In the genomic region with DNA sequence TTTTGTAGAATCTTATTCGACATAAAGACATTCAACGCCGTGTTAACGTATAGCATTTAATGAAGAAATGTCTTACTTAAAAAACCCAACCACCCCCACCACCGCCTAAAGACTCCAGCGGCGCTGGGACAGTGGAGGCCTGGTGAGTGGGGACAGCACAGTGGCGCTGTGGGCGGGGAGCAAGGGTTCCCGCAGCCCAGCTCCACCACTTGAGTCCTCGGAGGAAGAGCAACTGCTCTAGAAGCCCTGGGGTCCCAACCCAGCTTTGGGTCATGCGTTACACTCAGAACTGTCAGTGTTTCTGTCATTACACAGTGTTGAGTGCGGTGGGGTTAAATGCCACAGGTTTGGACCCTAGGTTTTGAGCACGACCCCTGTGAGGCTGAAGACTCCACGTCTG, we compare ENCODE assay signal across 12 cellular contexts.
DNase-seq lines count a peak whose midpoint lies in the region; ATAC-seq and TF ChIP-seq lines count a peak whose summit lies in the region.
"Had no signal": no experiment of that assay in that cellular context is flagged by ENCODE, and none has a peak within 500 bp of the region (broad histone marks: within the 10 kb centered on the region; RNA-seq: fewer than 3 reads in every experiment).

No MANE protein-coding gene starts in this region.

- 83 to 95% methylated on average over 12 to 13 of the region's 15 CpGs for WGBS in esophagus squamous epithelium, 2 donors
- WGBS in ovary, 3 donors = 52 to 64% (median 58%) methylated on average over 15 of the region's 15 CpGs

- peaks cover 26% of the 10 kb centered on the region for H3K36me3 Mint-ChIP-seq in stimulated activated naive CD8-positive, alpha-beta T cell treated with anti-CD3 and anti-CD28 coated beads, Interleukin-15, Interleukin-2, amounts not matched to agents 100 ng/mL and 50 ng/mL, for 24 hours (ENCODE audit: low read depth)

- H3K4me3 ChIP-seq in esophagus squamous epithelium = peak overlapping the region in 1 of 4 donors; percentile 59
- H3K4me3 ChIP-seq in ovary = no peak overlapping the region
- H3K4me3 ChIP-seq: neural progenitor cell had no signal

- ATAC-seq in stimulated activated naive CD8-positive, alpha-beta T cell treated with anti-CD3 and anti-CD28 coated beads, Interleukin-15, Interleukin-2, amounts not matched to agents 100 U/mL and 50 U/mL, for 24 hours = no peak

- H3K27ac Mint-ChIP-seq in stimulated activated naive CD8-positive, alpha-beta T cell treated with anti-CD3 and anti-CD28 coated beads, Interleukin-15, Interleukin-2, amounts not matched to agents 100 ng/mL and 50 ng/mL, for 24 hours = peak overlapping the region; percentile 96
- H3K27ac Mint-ChIP-seq: B cell had no signal

- H3K27me3 Mint-ChIP-seq in stimulated activated naive CD8-positive, alpha-beta T cell treated with anti-CD3 and anti-CD28 coated beads, Interleukin-15, Interleukin-2, amounts not matched to agents 100 ng/mL and 50 ng/mL, for 24 hours = no peaks in the 10 kb centered on the region
- H3K27me3 Mint-ChIP-seq: B cell had no signal

- peak overlapping the region in 3 of 4 donors; percentile 77 to 85 (median 83) for H3K27ac ChIP-seq in esophagus squamous epithelium
- peak overlapping the region; percentile 79 for H3K27ac ChIP-seq in ovary
- H3K27ac ChIP-seq: neural progenitor cell had no signal

- H3K4me1 Mint-ChIP-seq in stimulated activated naive CD8-positive, alpha-beta T cell treated with anti-CD3 and anti-CD28 coated beads, Interleukin-15, Interleukin-2, amounts not matched to agents 100 ng/mL and 50 ng/mL, for 24 hours (ENCODE audit: low read depth) = peaks cover 97% of the 10 kb centered on the region

- TF ChIP-seq POLR2A in esophagus squamous epithelium (IDR thresholded peaks at IDR 0.05) = no peak
- TF ChIP-seq POLR2A in ovary (IDR thresholded peaks at IDR 0.05) = no peak

- H3K9me3 Mint-ChIP-seq in stimulated activated naive CD8-positive, alpha-beta T cell treated with anti-CD3 and anti-CD28 coated beads, Interleukin-15, Interleukin-2, amounts not matched to agents 100 ng/mL and 50 ng/mL, for 24 hours = no peaks in the 10 kb centered on the region

- H3K4me1 ChIP-seq in esophagus squamous epithelium = peaks cover 16 to 99% (median 35%) of the 10 kb centered on the region in 3 donors
- peaks cover 35% of the 10 kb centered on the region for H3K4me1 ChIP-seq in ovary (ENCODE audit: insufficient read depth)

- no peak for TF ChIP-seq EP300 in ovary (IDR thresholded peaks at IDR 0.05)

- no peak for TF ChIP-seq CTCF in esophagus squamous epithelium (IDR thresholded peaks at IDR 0.05)
- no peak for TF ChIP-seq CTCF in ovary (IDR thresholded peaks at IDR 0.05)

- no peak for DNase-seq in stimulated activated naive CD8-positive, alpha-beta T cell treated with anti-CD3 and anti-CD28 coated beads, Interleukin-15, Interleukin-2, amounts not matched to agents 100 U/mL and 50 U/mL, for 24 hours
- DNase-seq in esophagus squamous epithelium (lab: John Stamatoyannopoulos, UW) (no peak), ovary (no peak), NCI-H82 treated with DMSO at 0.1 percent for 48 hours (lab: John Stamatoyannopoulos, UW; ENCODE audit: unreplicated experiment) (no peak), NCI-H2171 (lab: John Stamatoyannopoulos, UW) (no peak), NCI-H1048 (lab: John Stamatoyannopoulos, UW) (no peak), dedifferentiated amniotic fluid mesenchymal stem cell (ENCODE audit: extremely low spot score) (no peak)
- DNase-seq: NCI-H748 treated with DMSO at 0.1 percent for 48 hours, SK-N-SH had no signal

- no peaks in the 10 kb centered on the region for H3K36me3 ChIP-seq in esophagus squamous epithelium
- no peaks in the 10 kb centered on the region for H3K36me3 ChIP-seq in ovary
- H3K36me3 ChIP-seq: neural progenitor cell had no signal

- no peak overlapping the region for H3K4me3 Mint-ChIP-seq in stimulated activated naive CD8-positive, alpha-beta T cell treated with anti-CD3 and anti-CD28 coated beads, Interleukin-15, Interleukin-2, amounts not matched to agents 100 ng/mL and 50 ng/mL, for 24 hours
- H3K4me3 Mint-ChIP-seq: B cell, neural progenitor cell had no signal

- H3K27me3 ChIP-seq in esophagus squamous epithelium (no peaks in the 10 kb centered on the region), ovary (no peaks in the 10 kb centered on the region)
- H3K27me3 ChIP-seq: neural progenitor cell had no signal

- H3K9me3 ChIP-seq in esophagus squamous epithelium = no peaks in the 10 kb centered on the region
- no peaks in the 10 kb centered on the region for H3K9me3 ChIP-seq in ovary
- H3K9me3 ChIP-seq: SK-N-SH had no signal

- intact Hi-C loops in esophagus squamous epithelium (cut with DNase I) (no loop called here), ovary (cut with DNase I) (loop anchor here in 2 of 4 donors (10.0 kb wide), 2 partner anchors 55 to 65 kb away; no protein-coding TSS in a partner anchor)
